Comparison of ENCODE assay signal across 8 cellular contexts in genomic region chr15:90031231-90031791, GRCh38. TPM values are rescaled to one million over a fixed set of nuclear protein-coding genes. Genes with fewer than 3 reads are reported as not detected.
A peak's percentile ranks its signal among the peaks of the same experiment; 100 is the strongest.
DNase-seq lines count a peak whose midpoint lies in the region; ATAC-seq, FAIRE-seq and TF ChIP-seq lines count a peak whose summit lies in the region.

No MANE protein-coding gene starts in this region.

- peak overlapping the region; percentile 85 for H3K27ac Mint-ChIP-seq in activated CD8-positive, alpha-beta memory T cell treated with anti-CD3 and anti-CD28 coated beads, Interleukin-2, amount 10 ng/mL, durations not matched to agents 7 days and 5 days

- no peak for FAIRE-seq in urothelium cell line (lab: Jason Lieb, UNC)

- TF ChIP-seq CTCF in HEK293 (tag by site-specific recombination; IDR thresholded peaks at IDR 0.05) (no peak), coronary artery (IDR thresholded peaks at IDR 0.05) (no peak), sigmoid colon (IDR thresholded peaks at IDR 0.05) (no peak)

- no peak for TF ChIP-seq POLR2A in sigmoid colon (IDR thresholded peaks at IDR 0.05)

- H3K4me3 Mint-ChIP-seq in activated CD8-positive, alpha-beta memory T cell treated with anti-CD3 and anti-CD28 coated beads, Interleukin-2, amount 10 ng/mL, durations not matched to agents 7 days and 5 days = peak overlapping the region; percentile 19

- H3K36me3 ChIP-seq in HEK293 (ENCODE audit: control insufficient read depth in 2 of 2, insufficient read depth in 1 of 2, low read length in 2 of 2) (no peaks in the 10 kb centered on the region; a peak in 1 of 3 replicates), sigmoid colon (no peaks in the 10 kb centered on the region)

- intact Hi-C loops in sigmoid colon (cut with DNase I) = no loop called here

- DNase-seq in activated CD8-positive, alpha-beta memory T cell treated with anti-CD3 and anti-CD28 coated beads, Interleukin-2, amount 10 ng/mL, durations not matched to agents 7 days and 5 days = peak; percentile 53
- DNase-seq in activated CD8-positive, alpha-beta memory T cell treated with anti-CD3 and anti-CD28 coated beads, Interleukin-2, amount 50 U/mL, for 4 hours = no peak
- DNase-seq in MV-4-11 (lab: John Stamatoyannopoulos, UW) = peak; percentile 85
- DNase-seq in coronary artery (ENCODE audit: low spot score) = peak; percentile 54
- peak; percentile 48 for DNase-seq in sigmoid colon
- DNase-seq in urothelium cell line (ENCODE audit: low spot score) = no peak
- no peak for DNase-seq in NCI-H1694 (lab: John Stamatoyannopoulos, UW)

- peak; percentile 46 for ATAC-seq in activated CD8-positive, alpha-beta memory T cell treated with anti-CD3 and anti-CD28 coated beads, Interleukin-2, amount 10 ng/mL, durations not matched to agents 7 days and 5 days

- WGBS in sigmoid colon, 2 donors = 38 to 45% methylated on average over 8 of the region's 8 CpGs

- H3K27ac ChIP-seq in HEK293 (ENCODE audit: extremely low read depth, low read depth, low read length) (peak overlapping the region; percentile 40; the same call in 1 of the 2 replicates), coronary artery (peak overlapping the region in 1 of 2 donors; percentile 5), sigmoid colon (peak overlapping the region in 1 of 4 donors; percentile 8)

- peaks cover 10% of the 10 kb centered on the region for H3K4me1 ChIP-seq in HEK293 (ENCODE audit: control insufficient read depth, insufficient read depth, low read length)
- H3K4me1 ChIP-seq in sigmoid colon = peaks cover 0 to 40% (median 28%) of the 10 kb centered on the region in 4 donors

- no peaks in the 10 kb centered on the region for H3K27me3 ChIP-seq in sigmoid colon

- H3K9me3 ChIP-seq in HEK293 (ENCODE audit: control insufficient read depth, insufficient read depth, low read depth, low read length) = no peaks in the 10 kb centered on the region
- no peaks in the 10 kb centered on the region for H3K9me3 ChIP-seq in sigmoid colon

- no peak overlapping the region for H3K4me3 ChIP-seq in HEK293 (ENCODE audit: low read depth, low read length)
- H3K4me3 ChIP-seq in coronary artery = no peak overlapping the region
- H3K4me3 ChIP-seq in sigmoid colon = no peak overlapping the region

- CTCF ChIA-PET in activated CD8-positive, alpha-beta memory T cell treated with anti-CD3 and anti-CD28 coated beads, Interleukin-2, amount 10 ng/mL, durations not matched to agents 7 days and 5 days (lab: Charles Lee) = interaction anchor here (0.8 to 2.1 kb wide), 5 partner anchors 13 to 118 kb away, joined by 3 to 6 read pairs (median 4); no protein-coding TSS in a partner anchor
- CTCF ChIA-PET in HEK293 (lab: Yijun Ruan, JAX) = interaction anchor here (0.5 to 0.6 kb wide), 2 partner anchors 44 to 185 kb away, joined by 3 read pairs; no protein-coding TSS in a partner anchor

- no peaks in the 10 kb centered on the region for H3K9me3 Mint-ChIP-seq in activated CD8-positive, alpha-beta memory T cell treated with anti-CD3 and anti-CD28 coated beads, Interleukin-2, amount 10 ng/mL, durations not matched to agents 7 days and 5 days (ENCODE audit: low read depth)

- H3K36me3 Mint-ChIP-seq in activated CD8-positive, alpha-beta memory T cell treated with anti-CD3 and anti-CD28 coated beads, Interleukin-2, amount 10 ng/mL, durations not matched to agents 7 days and 5 days = peaks cover 9% of the 10 kb centered on the region

- no peak for TF ChIP-seq EP300 in sigmoid colon (IDR thresholded peaks at IDR 0.05)

- no peaks in the 10 kb centered on the region for H3K27me3 Mint-ChIP-seq in activated CD8-positive, alpha-beta memory T cell treated with anti-CD3 and anti-CD28 coated beads, Interleukin-2, amount 10 ng/mL, durations not matched to agents 7 days and 5 days

- POLR2A ChIA-PET in HEK293 (lab: Yijun Ruan, JAX) = no interaction called here

- H3K4me1 Mint-ChIP-seq in activated CD8-positive, alpha-beta memory T cell treated with anti-CD3 and anti-CD28 coated beads, Interleukin-2, amount 10 ng/mL, durations not matched to agents 7 days and 5 days = peaks cover 52% of the 10 kb centered on the region

TF ChIP-seq in HEK293, 187 proteins besides CTCF, POLR2A, EP300 and RAD21:
- no peak for TF ChIP-seq KLF9 (tag by site-specific recombination; IDR thresholded peaks at IDR 0.05; ENCODE audit: low read depth)

RNA-seq across cellular contexts. Expression of gene ZNF710, which starts 30.2 kb away (rescaled TPM):
- 10 to 100 TPM; 14.1 to 16.6 TPM for total RNA-seq in activated CD8-positive, alpha-beta memory T cell treated with anti-CD3 and anti-CD28 coated beads, Interleukin-2, amount 10 ng/mL, durations not matched to agents 7 days and 5 days
- total RNA-seq in sigmoid colon = 10 to 100 TPM in 1 of 4 donors, 1 to 10 TPM in 3; 5.3 to 10.0 (median 7.5) TPM
- polyA plus RNA-seq in sigmoid colon = 10 to 100 TPM; 13.8 to 28.2 (median 24.1) TPM

Comparison
In these comparisons a context has a peak if more than half of its experiments do, and no peak if none do; other contexts are left out.
1. DNase-seq: peak in activated CD8-positive, alpha-beta memory T cell treated with anti-CD3 and anti-CD28 coated beads, Interleukin-2, amount 10 ng/mL, durations not matched to agents 7 days and 5 days (single experiment), MV-4-11 (single experiment), coronary artery (single experiment) and sigmoid colon (single experiment); none in activated CD8-positive, alpha-beta memory T cell treated with anti-CD3 and anti-CD28 coated beads, Interleukin-2, amount 50 U/mL, for 4 hours (single experiment), urothelium cell line (single experiment) and NCI-H1694 (single experiment).